In the genomic region with DNA sequence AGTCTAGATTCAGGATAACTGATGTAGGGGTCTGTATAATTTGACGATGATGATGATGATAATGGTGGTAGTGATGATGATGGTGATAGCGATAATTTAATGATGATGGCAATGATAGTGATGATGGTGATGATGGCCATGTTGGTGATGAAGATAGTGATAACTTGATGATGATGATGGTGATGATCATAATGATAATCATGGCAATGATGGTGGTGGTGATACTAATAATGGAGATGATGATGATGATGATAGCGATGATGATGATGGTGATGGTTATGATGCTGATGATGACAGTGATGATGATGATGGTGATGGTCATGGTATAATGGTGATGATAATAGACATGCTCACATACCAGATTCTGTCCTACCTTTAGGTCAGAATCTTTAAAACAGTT, we compare ENCODE assay signal across 2 cellular contexts.
A peak's percentile ranks its signal among the peaks of the same experiment; 100 is the strongest.
TF ChIP-seq lines count a peak whose summit lies in the region.

No MANE protein-coding gene starts in this region.

TF ChIP-seq in HepG2, 621 proteins besides CTCF, POLR2A, EP300 and RAD21 (continued from another document):
- no peak for TF ChIP-seq ZFYVE20 (CRISPR knock-in tag; IDR thresholded peaks at IDR 0.05; ENCODE audit: borderline replicate concordance, low read depth)
- TF ChIP-seq CREB1 (IDR thresholded peaks at IDR 0.05) = peak; percentile 97
- TF ChIP-seq CREB1 (CRISPR knock-in tag; IDR thresholded peaks at IDR 0.05) = no peak
TF ChIP-seq in HepG2: peak in this region for 1.

TF ChIP-seq in HEK293, 187 proteins besides CTCF, POLR2A, EP300 and RAD21 (continued from another document):
- TF ChIP-seq ZXDB (tag by site-specific recombination; IDR thresholded peaks at IDR 0.05) (no peak), ZBTB44 (tag by site-specific recombination; IDR thresholded peaks at IDR 0.05) (no peak), REST (tag by site-specific recombination; IDR thresholded peaks at IDR 0.05) (no peak), ZNF426 (tag by site-specific recombination; IDR thresholded peaks at IDR 0.05) (no peak), ZNF350 (tag by site-specific recombination; IDR thresholded peaks at IDR 0.05) (no peak), ZSCAN5A (tag by site-specific recombination; IDR thresholded peaks at IDR 0.05) (no peak), ZNF324 (tag by site-specific recombination; IDR thresholded peaks at IDR 0.05) (no peak), ZNF148 (tag by site-specific recombination; IDR thresholded peaks at IDR 0.05; ENCODE audit: borderline replicate concordance) (0 out of 2 replicates have a peak, but pooled peaks have one; percentile 31), ZNF280C (tag by site-specific recombination; IDR thresholded peaks at IDR 0.05) (no peak), GLIS1 (tag by site-specific recombination; IDR thresholded peaks at IDR 0.05) (no peak), ZFP3 (tag by site-specific recombination; IDR thresholded peaks at IDR 0.05; ENCODE audit: low read depth) (no peak), ZNF114 (tag by site-specific recombination; IDR thresholded peaks at IDR 0.05) (no peak), ZNF211 (tag by site-specific recombination; IDR thresholded peaks at IDR 0.05; ENCODE audit: low read depth) (no peak), OSR2 (tag by site-specific recombination; IDR thresholded peaks at IDR 0.05) (no peak)
- TF ChIP-seq, protein P1, sequence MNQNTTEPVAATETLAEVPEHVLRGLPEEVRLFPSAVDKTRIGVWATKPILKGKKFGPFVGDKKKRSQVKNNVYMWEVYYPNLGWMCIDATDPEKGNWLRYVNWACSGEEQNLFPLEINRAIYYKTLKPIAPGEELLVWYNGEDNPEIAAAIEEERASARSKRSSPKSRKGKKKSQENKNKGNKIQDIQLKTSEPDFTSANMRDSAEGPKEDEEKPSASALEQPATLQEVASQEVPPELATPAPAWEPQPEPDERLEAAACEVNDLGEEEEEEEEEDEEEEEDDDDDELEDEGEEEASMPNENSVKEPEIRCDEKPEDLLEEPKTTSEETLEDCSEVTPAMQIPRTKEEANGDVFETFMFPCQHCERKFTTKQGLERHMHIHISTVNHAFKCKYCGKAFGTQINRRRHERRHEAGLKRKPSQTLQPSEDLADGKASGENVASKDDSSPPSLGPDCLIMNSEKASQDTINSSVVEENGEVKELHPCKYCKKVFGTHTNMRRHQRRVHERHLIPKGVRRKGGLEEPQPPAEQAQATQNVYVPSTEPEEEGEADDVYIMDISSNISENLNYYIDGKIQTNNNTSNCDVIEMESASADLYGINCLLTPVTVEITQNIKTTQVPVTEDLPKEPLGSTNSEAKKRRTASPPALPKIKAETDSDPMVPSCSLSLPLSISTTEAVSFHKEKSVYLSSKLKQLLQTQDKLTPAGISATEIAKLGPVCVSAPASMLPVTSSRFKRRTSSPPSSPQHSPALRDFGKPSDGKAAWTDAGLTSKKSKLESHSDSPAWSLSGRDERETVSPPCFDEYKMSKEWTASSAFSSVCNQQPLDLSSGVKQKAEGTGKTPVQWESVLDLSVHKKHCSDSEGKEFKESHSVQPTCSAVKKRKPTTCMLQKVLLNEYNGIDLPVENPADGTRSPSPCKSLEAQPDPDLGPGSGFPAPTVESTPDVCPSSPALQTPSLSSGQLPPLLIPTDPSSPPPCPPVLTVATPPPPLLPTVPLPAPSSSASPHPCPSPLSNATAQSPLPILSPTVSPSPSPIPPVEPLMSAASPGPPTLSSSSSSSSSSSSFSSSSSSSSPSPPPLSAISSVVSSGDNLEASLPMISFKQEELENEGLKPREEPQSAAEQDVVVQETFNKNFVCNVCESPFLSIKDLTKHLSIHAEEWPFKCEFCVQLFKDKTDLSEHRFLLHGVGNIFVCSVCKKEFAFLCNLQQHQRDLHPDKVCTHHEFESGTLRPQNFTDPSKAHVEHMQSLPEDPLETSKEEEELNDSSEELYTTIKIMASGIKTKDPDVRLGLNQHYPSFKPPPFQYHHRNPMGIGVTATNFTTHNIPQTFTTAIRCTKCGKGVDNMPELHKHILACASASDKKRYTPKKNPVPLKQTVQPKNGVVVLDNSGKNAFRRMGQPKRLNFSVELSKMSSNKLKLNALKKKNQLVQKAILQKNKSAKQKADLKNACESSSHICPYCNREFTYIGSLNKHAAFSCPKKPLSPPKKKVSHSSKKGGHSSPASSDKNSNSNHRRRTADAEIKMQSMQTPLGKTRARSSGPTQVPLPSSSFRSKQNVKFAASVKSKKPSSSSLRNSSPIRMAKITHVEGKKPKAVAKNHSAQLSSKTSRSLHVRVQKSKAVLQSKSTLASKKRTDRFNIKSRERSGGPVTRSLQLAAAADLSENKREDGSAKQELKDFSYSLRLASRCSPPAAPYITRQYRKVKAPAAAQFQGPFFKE (tag by site-specific recombination; IDR thresholded peaks at IDR 0.05; ENCODE audit: borderline replicate concordance) = no peak
- TF ChIP-seq, protein P2, sequence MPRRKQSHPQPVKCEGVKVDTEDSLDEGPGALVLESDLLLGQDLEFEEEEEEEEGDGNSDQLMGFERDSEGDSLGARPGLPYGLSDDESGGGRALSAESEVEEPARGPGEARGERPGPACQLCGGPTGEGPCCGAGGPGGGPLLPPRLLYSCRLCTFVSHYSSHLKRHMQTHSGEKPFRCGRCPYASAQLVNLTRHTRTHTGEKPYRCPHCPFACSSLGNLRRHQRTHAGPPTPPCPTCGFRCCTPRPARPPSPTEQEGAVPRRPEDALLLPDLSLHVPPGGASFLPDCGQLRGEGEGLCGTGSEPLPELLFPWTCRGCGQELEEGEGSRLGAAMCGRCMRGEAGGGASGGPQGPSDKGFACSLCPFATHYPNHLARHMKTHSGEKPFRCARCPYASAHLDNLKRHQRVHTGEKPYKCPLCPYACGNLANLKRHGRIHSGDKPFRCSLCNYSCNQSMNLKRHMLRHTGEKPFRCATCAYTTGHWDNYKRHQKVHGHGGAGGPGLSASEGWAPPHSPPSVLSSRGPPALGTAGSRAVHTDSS (tag by site-specific recombination; IDR thresholded peaks at IDR 0.05) = peak; percentile 93
